35 cellular contexts compared by ENCODE assay signal in the genomic region with DNA sequence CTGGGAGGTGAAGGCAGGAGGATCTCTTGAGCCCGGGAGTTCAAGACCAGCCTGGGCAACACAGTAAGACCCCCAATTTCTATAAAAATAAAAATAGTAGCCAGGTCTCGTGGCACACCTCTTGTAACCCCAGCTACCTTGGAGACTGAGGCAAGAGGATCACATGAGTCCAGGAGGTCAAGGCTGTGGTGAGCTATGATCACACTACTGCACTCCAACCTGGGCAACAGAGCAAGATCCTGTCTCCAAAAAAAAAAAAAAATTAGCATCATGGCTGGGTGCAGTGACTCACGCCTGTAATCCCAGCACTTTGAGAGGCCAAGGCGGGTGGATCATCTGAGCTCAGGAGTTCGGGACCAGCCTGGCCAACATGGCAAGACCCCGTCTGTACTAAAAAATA. TPM values are rescaled to one million over a fixed set of nuclear protein-coding genes. Genes with fewer than 3 reads are reported as not detected.
"Had no signal": no experiment of that assay in that cellular context is flagged by ENCODE, and none has a peak within 500 bp of the region (broad histone marks: within the 10 kb centered on the region; RNA-seq: fewer than 3 reads in every experiment).

No MANE protein-coding gene starts in this region.

- H3K4me1 ChIP-seq: psoas muscle, testis, tibial artery, upper lobe of right lung, uterus had no signal

- H3K4me1 Mint-ChIP-seq: naive B cell; stimulated activated memory B cell treated with anti-CD40 and anti-IgM and Interleukin-4, amounts not matched to agents 10 μg/mL and 1 μg/mL and 100 μg/mL, for 72 hours; stimulated activated naive CD8-positive, alpha-beta T cell treated with anti-CD3 and anti-CD28 coated beads, Interleukin-15, amount 100 ng/mL, for 72 hours had no signal

- H3K9me3 ChIP-seq: neutrophil, pancreas, psoas muscle, suprapubic skin, testis, tibial artery, transverse colon, upper lobe of right lung, uterus had no signal

- H3K27ac Mint-ChIP-seq: naive B cell; naive thymus-derived CD8-positive, alpha-beta T cell; natural killer cell treated with Interleukin-12 subunit alpha and Interleukin-12 subunit beta and Interleukin-15 and Interleukin-18, amount 100 ng/mL, for 72 hours; nephron progenitor cell; progenitor cell of endocrine pancreas; stimulated activated memory B cell treated with anti-CD40 and anti-IgM and Interleukin-4, amounts not matched to agents 10 μg/mL and 1 μg/mL and 100 μg/mL, for 72 hours; stimulated activated naive CD8-positive, alpha-beta T cell treated with anti-CD3 and anti-CD28 coated beads, Interleukin-15, amount 100 ng/mL, for 72 hours; type B pancreatic cell had no signal

- H3K4me3 Mint-ChIP-seq: naive B cell; naive thymus-derived CD8-positive, alpha-beta T cell; natural killer cell treated with Interleukin-12 subunit alpha and Interleukin-12 subunit beta and Interleukin-15 and Interleukin-18, amount 100 ng/mL, for 72 hours; nephron progenitor cell; stimulated activated memory B cell treated with anti-CD40 and anti-IgM and Interleukin-4, amounts not matched to agents 10 μg/mL and 1 μg/mL and 100 μg/mL, for 72 hours; stimulated activated naive CD8-positive, alpha-beta T cell treated with anti-CD3 and anti-CD28 coated beads, Interleukin-15, amount 100 ng/mL, for 72 hours; type B pancreatic cell had no signal

- DNase-seq: naive B cell; naive thymus-derived CD8-positive, alpha-beta T cell; nephron progenitor cell; nucleus accumbens; psoas muscle; right cardiac atrium; stimulated activated CD4-positive, alpha-beta T cell treated with anti-CD3 and anti-CD28 coated beads, Interleukin-15, amount 100 ng/mL, for 24 hours; stimulated activated CD4-positive, alpha-beta T cell treated with anti-CD3 and anti-CD28 coated beads, Interleukin-2, amount 100 ng/mL, for 24 hours; stimulated activated CD4-positive, alpha-beta T cell treated with anti-CD3 and anti-CD28 coated beads, Interleukin-2, amount 100 ng/mL, for 48 hours; stimulated activated CD4-positive, alpha-beta T cell treated with anti-CD3 and anti-CD28 coated beads, Interleukin-4, amount 100 ng/mL, for 24 hours; stimulated activated CD8-positive, alpha-beta memory T cell treated with anti-CD3 and anti-CD28 coated beads, Interleukin-4, amount 100 ng/mL, for 48 hours; stimulated activated naive CD4-positive, alpha-beta T cell; stimulated activated naive CD8-positive, alpha-beta T cell treated with anti-CD3 and anti-CD28 coated beads, Interleukin-15, amount 100 ng/mL, for 72 hours; stimulated activated naive CD8-positive, alpha-beta T cell treated with anti-CD3 and anti-CD28 coated beads, Interleukin-15, Interleukin-2, amounts not matched to agents 100 U/mL and 50 U/mL, for 24 hours; substantia nigra; testis; tibial artery; transverse colon; upper lobe of right lung; uterus had no signal

- H3K36me3 Mint-ChIP-seq: naive thymus-derived CD8-positive, alpha-beta T cell; natural killer cell treated with Interleukin-12 subunit alpha and Interleukin-12 subunit beta and Interleukin-15 and Interleukin-18, amount 100 ng/mL, for 72 hours; type B pancreatic cell had no signal

- H3K4me3 ChIP-seq: pancreas, psoas muscle, skin epidermis, smooth muscle cell, suprapubic skin, testis, tibial artery, transverse colon, upper lobe of right lung, uterus had no signal

- H3K27me3 ChIP-seq: testis had no signal

- H3K27ac ChIP-seq: neutrophil, pancreas, psoas muscle, skin epidermis, suprapubic skin, testis, tibial artery, transverse colon, upper lobe of right lung, uterus had no signal

- H3K36me3 ChIP-seq: neutrophil, pancreas, suprapubic skin, tibial artery, transverse colon, upper lobe of right lung, uterus had no signal

- H3K27me3 Mint-ChIP-seq: progenitor cell of endocrine pancreas had no signal

- ATAC-seq: naive thymus-derived CD8-positive, alpha-beta T cell; natural killer cell treated with Interleukin-12 subunit alpha and Interleukin-12 subunit beta and Interleukin-15 and Interleukin-18, amount 100 ng/mL, for 72 hours; pancreas; psoas muscle; right cardiac atrium; sciatic nerve; stimulated activated memory B cell treated with anti-CD40 and anti-IgM and Interleukin-4, amounts not matched to agents 10 μg/mL and 1 μg/mL and 100 μg/mL, for 72 hours; stimulated activated naive CD8-positive, alpha-beta T cell treated with anti-CD3 and anti-CD28 coated beads, Interleukin-15, amount 100 ng/mL, for 72 hours; stimulated activated naive CD8-positive, alpha-beta T cell treated with anti-CD3 and anti-CD28 coated beads, Interleukin-15, Interleukin-2, amounts not matched to agents 100 U/mL and 50 U/mL, for 24 hours; upper lobe of right lung had no signal

- H3K9me3 Mint-ChIP-seq: naive thymus-derived CD8-positive, alpha-beta T cell; natural killer cell treated with Interleukin-12 subunit alpha and Interleukin-12 subunit beta and Interleukin-15 and Interleukin-18, amount 100 ng/mL, for 72 hours; neural crest cell; stimulated activated naive CD8-positive, alpha-beta T cell treated with anti-CD3 and anti-CD28 coated beads, Interleukin-15, amount 100 ng/mL, for 72 hours; type B pancreatic cell had no signal

RNA-seq across cellular contexts. Expression of gene ENPP7, which starts 40.5 kb away (rescaled TPM):
- total RNA-seq: neural crest cell, omental fat pad, osteocyte, progenitor cell of endocrine pancreas, psoas muscle, renal cortical epithelial cell, right cardiac atrium, sciatic nerve, smooth muscle cell, suprapubic skin, upper lobe of right lung, urinary bladder, uterus had no signal
